Comparison of ENCODE assay signal across 16 cellular contexts in the genomic region with DNA sequence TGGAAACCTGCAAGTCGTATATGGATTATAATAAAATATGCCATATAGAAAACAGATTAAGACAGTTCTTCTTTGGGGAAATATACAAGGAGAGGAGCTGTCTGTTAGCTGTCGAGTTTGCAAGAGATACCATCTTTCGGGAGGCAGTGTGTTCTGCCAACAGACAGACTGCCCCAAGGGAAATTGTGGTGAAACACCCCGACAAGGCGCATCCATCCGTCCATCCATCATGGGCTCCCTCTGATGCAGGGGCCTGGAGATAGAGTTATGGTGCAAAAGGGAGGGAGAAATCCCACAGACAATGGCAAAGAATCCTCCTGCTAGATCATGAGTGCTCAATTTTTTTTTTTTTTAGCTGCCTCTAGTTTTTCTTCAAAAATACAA.
A peak's percentile ranks its signal among the peaks of the same experiment; 100 is the strongest.
DNase-seq lines count a peak whose midpoint lies in the region; ATAC-seq and TF ChIP-seq lines count a peak whose summit lies in the region.
"Had no signal": no experiment of that assay in that cellular context is flagged by ENCODE, and none has a peak within 500 bp of the region (broad histone marks: within the 10 kb centered on the region; RNA-seq: fewer than 3 reads in every experiment).

No MANE protein-coding gene starts in this region.

- intact Hi-C loops in activated naive CD4-positive, alpha-beta T cell treated with anti-CD3 and anti-CD28 coated beads for 36 hours (cut with micrococcal nuclease), result no loop called here

- DNase-seq in BE2C (peak; percentile 87), D341Med (ENCODE audit: low spot score) (peak; percentile 61), NCI-H226 (peak; percentile 68), glutamatergic neuron (no peak), GM10266 (ENCODE audit: extremely low spot score) (no peak), substantia nigra (lab: John Stamatoyannopoulos, UW) (no peak)
- DNase-seq in activated naive CD4-positive, alpha-beta T cell treated with anti-CD3 and anti-CD28 coated beads for 36 hours, result no peak
- DNase-seq: KG1, NCI-H1092, NCI-H187, NCI-H774, Peyer's patch, SIG-M5, SW 1271 had no signal

- TF ChIP-seq CTCF in BE2C (IDR thresholded peaks at IDR 0.05; ENCODE audit: low read depth, low read length) (no peak), glutamatergic neuron (IDR thresholded peaks at IDR 0.05; ENCODE audit: partially characterized antibody, unreplicated experiment) (no peak), GM10266 (IDR thresholded peaks at IDR 0.05; ENCODE audit: control insufficient read depth, insufficient read depth, low read depth, missing control alignments) (no peak)

- peak overlapping the region; percentile 62 for H3K27ac Mint-ChIP-seq in glutamatergic neuron (ENCODE audit: unreplicated experiment)
- no peak overlapping the region for H3K27ac Mint-ChIP-seq in activated naive CD4-positive, alpha-beta T cell treated with anti-CD3 and anti-CD28 coated beads for 36 hours

- CTCF ChIA-PET in activated naive CD4-positive, alpha-beta T cell treated with anti-CD3 and anti-CD28 coated beads for 36 hours (lab: Charles Lee), result interaction anchor here (0.6 to 1.1 kb wide), 4 partner anchors 28 to 265 kb away, joined by 3 to 5 read pairs (median 4); no protein-coding TSS in a partner anchor

- peaks cover 3% of the 10 kb centered on the region for H3K27me3 Mint-ChIP-seq in glutamatergic neuron (ENCODE audit: unreplicated experiment)
- H3K27me3 Mint-ChIP-seq in activated naive CD4-positive, alpha-beta T cell treated with anti-CD3 and anti-CD28 coated beads for 36 hours (ENCODE audit: low read depth), result no peaks in the 10 kb centered on the region

- H3K36me3 ChIP-seq in BE2C, result no peaks in the 10 kb centered on the region; the same call in 1 of the 2 replicates
- H3K36me3 ChIP-seq: Peyer's patch had no signal

- H3K4me1 ChIP-seq in BE2C, result peaks cover 56% of the 10 kb centered on the region
- H3K4me1 ChIP-seq: Peyer's patch had no signal

- no peak for ATAC-seq in HG03378 (IDR thresholded peaks at IDR 0.05; ENCODE audit: unreplicated experiment)
- ATAC-seq: GM12878 had no signal

- peaks cover 14% of the 10 kb centered on the region for H3K4me1 Mint-ChIP-seq in glutamatergic neuron (ENCODE audit: low read depth, unreplicated experiment)
- H3K4me1 Mint-ChIP-seq in activated naive CD4-positive, alpha-beta T cell treated with anti-CD3 and anti-CD28 coated beads for 36 hours (ENCODE audit: low read depth), result no peaks in the 10 kb centered on the region

- H3K36me3 Mint-ChIP-seq in glutamatergic neuron (ENCODE audit: unreplicated experiment), result peaks cover 12% of the 10 kb centered on the region
- no peaks in the 10 kb centered on the region for H3K36me3 Mint-ChIP-seq in activated naive CD4-positive, alpha-beta T cell treated with anti-CD3 and anti-CD28 coated beads for 36 hours (ENCODE audit: low read depth)

- no peak overlapping the region for H3K27ac ChIP-seq in substantia nigra (ENCODE audit: low read depth, low read length, poor library complexity, severe bottlenecking)
- H3K27ac ChIP-seq: Peyer's patch had no signal

- no peak overlapping the region for H3K4me3 Mint-ChIP-seq in glutamatergic neuron (ENCODE audit: unreplicated experiment)
- H3K4me3 Mint-ChIP-seq in activated naive CD4-positive, alpha-beta T cell treated with anti-CD3 and anti-CD28 coated beads for 36 hours, result no peak overlapping the region

- H3K4me3 ChIP-seq in BE2C (ENCODE audit: low read depth, low read length), result peak overlapping the region; percentile 30
- H3K4me3 ChIP-seq: GM12878, Peyer's patch had no signal

- H3K9me3 ChIP-seq in BE2C, result no peaks in the 10 kb centered on the region
- H3K9me3 ChIP-seq: Peyer's patch had no signal

- H3K27me3 ChIP-seq in BE2C, result no peaks in the 10 kb centered on the region
- H3K27me3 ChIP-seq: Peyer's patch had no signal

- peaks cover 5% of the 10 kb centered on the region for H3K9me3 Mint-ChIP-seq in glutamatergic neuron (ENCODE audit: unreplicated experiment)
- H3K9me3 Mint-ChIP-seq in activated naive CD4-positive, alpha-beta T cell treated with anti-CD3 and anti-CD28 coated beads for 36 hours, result no peaks in the 10 kb centered on the region

Comparison
In these comparisons a context has a peak if more than half of its experiments do, and no peak if none do; other contexts are left out.
1. DNase-seq: peak in BE2C (single experiment), D341Med (single experiment) and NCI-H226 (single experiment); none in glutamatergic neuron (single experiment), GM10266 (single experiment), substantia nigra (0 of 49) and activated naive CD4-positive, alpha-beta T cell treated with anti-CD3 and anti-CD28 coated beads for 36 hours (single experiment).